ENCODE assay signal across 1 cellular context in genomic region chr16:15398618-15399316, GRCh38.
TF ChIP-seq lines count a peak whose summit lies in the region.

No MANE protein-coding gene starts in this region.

TF ChIP-seq in HepG2, 621 proteins besides CTCF, POLR2A, EP300 and RAD21 (continued from another document and continues in another):
- TF ChIP-seq ZHX2 (IDR thresholded peaks at IDR 0.05; ENCODE audit: low read depth): peak; percentile 59; the same call in 1 of the 2 replicates
- no peak for TF ChIP-seq ZHX2 (CRISPR knock-in tag; IDR thresholded peaks at IDR 0.05; ENCODE audit: borderline replicate concordance)
- TF ChIP-seq ZFP91 (CRISPR knock-in tag; IDR thresholded peaks at IDR 0.05; ENCODE audit: borderline replicate concordance): no peak; the same call in 1 of the 2 replicates
- TF ChIP-seq TBX3 (IDR thresholded peaks at IDR 0.05; ENCODE audit: borderline replicate concordance): peak; percentile 59; the same call in 1 of the 2 replicates
- TF ChIP-seq HINFP (CRISPR knock-in tag; IDR thresholded peaks at IDR 0.05; ENCODE audit: low read depth): no peak; the same call in 1 of the 2 replicates
- TF ChIP-seq ZNF644 (CRISPR knock-in tag; IDR thresholded peaks at IDR 0.05; ENCODE audit: low read depth): peak; percentile 90
- TF ChIP-seq ZNF609 (CRISPR knock-in tag; IDR thresholded peaks at IDR 0.05; ENCODE audit: borderline replicate concordance): peak; percentile 79
- TF ChIP-seq REST (IDR thresholded peaks at IDR 0.05; ENCODE audit: borderline replicate concordance in 1 of 2, low read depth in 1 of 2, low read length in 2 of 2): peak in 1 of 2 experiments; percentile 71; a peak in 1 of 4 replicates
- TF ChIP-seq CEBPB (IDR thresholded peaks at IDR 0.05; ENCODE audit: borderline replicate concordance, low read depth, low read length): peak; percentile 96
- TF ChIP-seq RBAK (CRISPR knock-in tag; IDR thresholded peaks at IDR 0.05): peak; percentile 30; the same call in 1 of the 2 replicates
- peak; percentile 75 for TF ChIP-seq SMAD3 (CRISPR knock-in tag; IDR thresholded peaks at IDR 0.05)
- TF ChIP-seq GABPB1 (CRISPR knock-in tag; IDR thresholded peaks at IDR 0.05): 0 out of 2 replicates have a peak, but pooled peaks have one; percentile 18
- TF ChIP-seq SIN3A (IDR thresholded peaks at IDR 0.05; ENCODE audit: borderline replicate concordance, low read depth, low read length): peak; percentile 73; the same call in 1 of the 2 replicates
- TF ChIP-seq GFI1 (CRISPR knock-in tag; IDR thresholded peaks at IDR 0.05; ENCODE audit: borderline replicate concordance): peak; percentile 81; the same call in 1 of the 2 replicates
- TF ChIP-seq EED (CRISPR knock-in tag; IDR thresholded peaks at IDR 0.05): no peak
- TF ChIP-seq ZMYM4 (CRISPR knock-in tag; IDR thresholded peaks at IDR 0.05): peak; percentile 88
- TF ChIP-seq KLF11 (CRISPR knock-in tag; IDR thresholded peaks at IDR 0.05): peak; percentile 36; the same call in 1 of the 2 replicates
- peak; percentile 70; the same call in 1 of the 2 replicates for TF ChIP-seq ZNF318 (CRISPR knock-in tag; IDR thresholded peaks at IDR 0.05)
- 0 out of 2 replicates have a peak, but pooled peaks have one; percentile 7 for TF ChIP-seq BRCA1 (CRISPR knock-in tag; IDR thresholded peaks at IDR 0.05)
- TF ChIP-seq CAMTA2 (CRISPR knock-in tag; IDR thresholded peaks at IDR 0.05; ENCODE audit: borderline replicate concordance): 0 out of 2 replicates have a peak, but pooled peaks have one; percentile 12
- TF ChIP-seq HDAC2 (CRISPR knock-in tag; IDR thresholded peaks at IDR 0.05): peak; percentile 86
- TF ChIP-seq ZNF563 (CRISPR knock-in tag; IDR thresholded peaks at IDR 0.05): no peak
- no peak for TF ChIP-seq ZNF44 (CRISPR knock-in tag; IDR thresholded peaks at IDR 0.05)
- TF ChIP-seq ZNF446 (CRISPR knock-in tag; IDR thresholded peaks at IDR 0.05): no peak
